Comparison of ENCODE assay signal across 9 cellular contexts in the genomic region with DNA sequence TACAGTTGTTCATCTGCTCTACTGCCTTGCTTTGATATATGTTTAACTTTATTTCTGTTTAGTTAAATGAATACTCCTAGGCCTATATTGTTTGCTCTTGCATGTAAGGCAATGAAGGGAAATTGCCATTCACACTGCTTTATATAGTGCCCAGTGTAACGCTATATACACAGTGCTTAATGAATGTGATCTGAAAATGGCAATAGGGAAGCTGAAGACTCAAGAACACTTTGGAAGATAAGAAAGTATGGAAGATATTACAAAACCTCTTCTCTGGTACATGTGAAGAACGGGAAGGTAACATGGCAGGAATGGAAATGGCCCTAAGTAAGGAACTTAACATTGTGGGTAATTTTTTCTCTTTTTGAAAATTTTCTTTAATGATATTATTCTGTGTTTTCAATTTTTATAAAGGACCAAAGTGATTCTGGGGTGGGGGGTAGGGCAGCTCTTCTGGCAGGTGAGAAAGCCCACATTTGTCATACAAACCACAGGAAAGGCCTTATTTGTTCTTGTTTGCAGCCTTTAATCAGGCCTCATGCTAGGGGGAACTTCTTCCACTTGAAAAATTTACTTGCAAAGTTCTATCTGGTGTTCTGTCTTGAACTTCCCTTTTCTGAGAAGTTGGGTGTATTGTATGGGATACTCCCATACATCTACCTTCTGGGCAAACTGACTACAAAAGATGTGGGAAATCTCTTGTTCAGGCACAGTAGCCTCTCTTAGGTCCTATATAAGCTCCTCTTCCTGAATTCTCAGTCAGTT.
DNase-seq lines count a peak whose midpoint lies in the region; ATAC-seq and TF ChIP-seq lines count a peak whose summit lies in the region.
"Had no signal": no experiment of that assay in that cellular context is flagged by ENCODE, and none has a peak within 500 bp of the region (broad histone marks: within the 10 kb centered on the region; RNA-seq: fewer than 3 reads in every experiment).

No MANE protein-coding gene starts in this region.

- H3K9me3 Mint-ChIP-seq in activated CD4-positive, alpha-beta T cell treated with anti-CD3 and anti-CD28 coated beads, Interleukin-2, amount 10 ng/mL, durations not matched to agents 24 days and 14 days, result no peaks in the 10 kb centered on the region
- peaks cover 5 to 7% of the 10 kb centered on the region in 2 donors for H3K9me3 Mint-ChIP-seq in stimulated activated naive CD8-positive, alpha-beta T cell treated with anti-CD3 and anti-CD28 coated beads, Interleukin-15, amount 100 ng/mL, for 72 hours
- H3K9me3 Mint-ChIP-seq in osteocyte (ENCODE audit: unreplicated experiment), result peaks cover 3% of the 10 kb centered on the region

- TF ChIP-seq POLR2A in esophagus muscularis mucosa (IDR thresholded peaks at IDR 0.05; ENCODE audit: low read depth), result no peak

- DNase-seq in activated CD4-positive, alpha-beta T cell treated with anti-CD3 and anti-CD28 coated beads, Interleukin-2, amount 10 ng/mL, durations not matched to agents 24 days and 14 days, result no peak
- no peak for DNase-seq in activated CD4-positive, alpha-beta T cell treated with anti-CD3 and anti-CD28 coated beads for 48 hours
- peak; percentile 55 for DNase-seq in NOMO-1 treated with dmso at 0.1 percent for 144 hours (lab: John Stamatoyannopoulos, UW; ENCODE audit: unreplicated experiment)
- peak; percentile 8 for DNase-seq in esophagus muscularis mucosa (ENCODE audit: extremely low spot score)
- no peak for DNase-seq in stimulated activated naive CD8-positive, alpha-beta T cell treated with anti-CD3 and anti-CD28 coated beads, Interleukin-15, amount 100 ng/mL, for 72 hours
- DNase-seq in osteocyte (ENCODE audit: extremely low spot score, unreplicated experiment), result no peak
- DNase-seq in smooth muscle cell (lab: John Stamatoyannopoulos, UW; ENCODE audit: unreplicated experiment), result no peak
- DNase-seq in NCI-H128 (lab: John Stamatoyannopoulos, UW; ENCODE audit: unreplicated experiment), result no peak
- DNase-seq: NCI-H2227 treated with DMSO at 0.1 percent for 48 hours had no signal

- H3K36me3 ChIP-seq in esophagus muscularis mucosa, result no peaks in the 10 kb centered on the region
- no peaks in the 10 kb centered on the region for H3K36me3 ChIP-seq in smooth muscle cell (ENCODE audit: low read depth)

- no peak for TF ChIP-seq EP300 in esophagus muscularis mucosa (IDR thresholded peaks at IDR 0.05)

- H3K9me3 ChIP-seq in esophagus muscularis mucosa, result peaks cover 0 to under 1% (median 0%) of the 10 kb centered on the region in 4 donors
- H3K9me3 ChIP-seq in smooth muscle cell (replicated peaks; ENCODE audit: low read depth), result no peaks in the 10 kb centered on the region

- no peaks in the 10 kb centered on the region for H3F3A ChIP-seq in smooth muscle cell (ENCODE audit: low read depth)

- H3K4me2 ChIP-seq in smooth muscle cell, result no peak overlapping the region

- intact Hi-C loops in activated CD4-positive, alpha-beta T cell treated with anti-CD3 and anti-CD28 coated beads, Interleukin-2, amount 10 ng/mL, durations not matched to agents 24 days and 14 days (cut with micrococcal nuclease), result loop anchor here (2.0 to 5.0 kb wide), 3 partner anchors 17 to 56 kb away; no protein-coding TSS in a partner anchor
- intact Hi-C loops in esophagus muscularis mucosa (cut with DNase I), result no loop called here

- peak overlapping the region; percentile 62 to 76 (median 74) for H3K27ac ChIP-seq in esophagus muscularis mucosa (replicated peaks in 1 of 4)
- no peak overlapping the region for H3K27ac ChIP-seq in smooth muscle cell (ENCODE audit: low read depth)

- H4K20me1 ChIP-seq in smooth muscle cell (ENCODE audit: low read depth), result no peaks in the 10 kb centered on the region

- H3K4me3 ChIP-seq in esophagus muscularis mucosa (no peak overlapping the region), smooth muscle cell (no peak overlapping the region)

- no peak overlapping the region for H3K9ac ChIP-seq in smooth muscle cell (ENCODE audit: low read depth)

- no peak for TF ChIP-seq CTCF in esophagus muscularis mucosa (IDR thresholded peaks at IDR 0.05)
- no peak for TF ChIP-seq CTCF in osteocyte (IDR thresholded peaks at IDR 0.05)
- no peak for TF ChIP-seq CTCF in smooth muscle cell (IDR thresholded peaks at IDR 0.05; ENCODE audit: borderline replicate concordance, insufficient read depth, poor library complexity, severe bottlenecking)

- no peaks in the 10 kb centered on the region for H3K79me2 ChIP-seq in smooth muscle cell (ENCODE audit: low read depth)

- peak; percentile 82 for ATAC-seq in stimulated activated naive CD8-positive, alpha-beta T cell treated with anti-CD3 and anti-CD28 coated beads, Interleukin-15, amount 100 ng/mL, for 72 hours

- H3K4me1 Mint-ChIP-seq in activated CD4-positive, alpha-beta T cell treated with anti-CD3 and anti-CD28 coated beads, Interleukin-2, amount 10 ng/mL, durations not matched to agents 24 days and 14 days, result peaks cover 55% of the 10 kb centered on the region
- H3K4me1 Mint-ChIP-seq in stimulated activated naive CD8-positive, alpha-beta T cell treated with anti-CD3 and anti-CD28 coated beads, Interleukin-15, amount 100 ng/mL, for 72 hours, result peaks cover 84% of the 10 kb centered on the region
- H3K4me1 Mint-ChIP-seq in osteocyte (ENCODE audit: unreplicated experiment), result peaks cover 41% of the 10 kb centered on the region

- H3K4me3 Mint-ChIP-seq in activated CD4-positive, alpha-beta T cell treated with anti-CD3 and anti-CD28 coated beads, Interleukin-2, amount 10 ng/mL, durations not matched to agents 24 days and 14 days, result peak overlapping the region; percentile 56
- peak overlapping the region; percentile 47 to 77 for H3K4me3 Mint-ChIP-seq in stimulated activated naive CD8-positive, alpha-beta T cell treated with anti-CD3 and anti-CD28 coated beads, Interleukin-15, amount 100 ng/mL, for 72 hours
- H3K4me3 Mint-ChIP-seq in osteocyte (ENCODE audit: unreplicated experiment), result no peak overlapping the region

- H3K4me1 ChIP-seq in esophagus muscularis mucosa, result peaks cover 41 to 53% (median 44%) of the 10 kb centered on the region in 4 donors
- peaks cover 4% of the 10 kb centered on the region for H3K4me1 ChIP-seq in smooth muscle cell (ENCODE audit: low read depth)

- no peak overlapping the region for H2AFZ ChIP-seq in smooth muscle cell (ENCODE audit: low read depth)

- H3K27me3 ChIP-seq in esophagus muscularis mucosa, result no peaks in the 10 kb centered on the region
- no peaks in the 10 kb centered on the region for H3K27me3 ChIP-seq in smooth muscle cell (ENCODE audit: low read depth)

- WGBS in esophagus muscularis mucosa, result 82% methylated on average over 2 of the region's 2 CpGs
- 96% methylated on average over 2 of the region's 2 CpGs for WGBS in smooth muscle cell (ENCODE audit: low lambda C conversion rate)

- peak overlapping the region; percentile 74 for H3K27ac Mint-ChIP-seq in activated CD4-positive, alpha-beta T cell treated with anti-CD3 and anti-CD28 coated beads, Interleukin-2, amount 10 ng/mL, durations not matched to agents 24 days and 14 days
- peak overlapping the region; percentile 46 to 87 for H3K27ac Mint-ChIP-seq in stimulated activated naive CD8-positive, alpha-beta T cell treated with anti-CD3 and anti-CD28 coated beads, Interleukin-15, amount 100 ng/mL, for 72 hours
- no peak overlapping the region for H3K27ac Mint-ChIP-seq in osteocyte (ENCODE audit: unreplicated experiment)

- peaks cover 26% of the 10 kb centered on the region for H3K36me3 Mint-ChIP-seq in activated CD4-positive, alpha-beta T cell treated with anti-CD3 and anti-CD28 coated beads, Interleukin-2, amount 10 ng/mL, durations not matched to agents 24 days and 14 days (ENCODE audit: low read depth)
- H3K36me3 Mint-ChIP-seq in osteocyte (ENCODE audit: unreplicated experiment), result peaks cover 9% of the 10 kb centered on the region

- H3K27me3 Mint-ChIP-seq in activated CD4-positive, alpha-beta T cell treated with anti-CD3 and anti-CD28 coated beads, Interleukin-2, amount 10 ng/mL, durations not matched to agents 24 days and 14 days, result no peaks in the 10 kb centered on the region
- no peaks in the 10 kb centered on the region for H3K27me3 Mint-ChIP-seq in stimulated activated naive CD8-positive, alpha-beta T cell treated with anti-CD3 and anti-CD28 coated beads, Interleukin-15, amount 100 ng/mL, for 72 hours
- H3K27me3 Mint-ChIP-seq in osteocyte (ENCODE audit: unreplicated experiment), result no peaks in the 10 kb centered on the region

Comparison
In these comparisons a context has a peak if more than half of its experiments do, and no peak if none do; other contexts are left out.
1. DNase-seq: peak in NOMO-1 treated with dmso at 0.1 percent for 144 hours (single experiment) and esophagus muscularis mucosa (single experiment); none in activated CD4-positive, alpha-beta T cell treated with anti-CD3 and anti-CD28 coated beads, Interleukin-2, amount 10 ng/mL, durations not matched to agents 24 days and 14 days (single experiment), activated CD4-positive, alpha-beta T cell treated with anti-CD3 and anti-CD28 coated beads for 48 hours (single experiment), stimulated activated naive CD8-positive, alpha-beta T cell treated with anti-CD3 and anti-CD28 coated beads, Interleukin-15, amount 100 ng/mL, for 72 hours (0 of 2), osteocyte (single experiment), smooth muscle cell (single experiment) and NCI-H128 (single experiment).